In the genomic region with DNA sequence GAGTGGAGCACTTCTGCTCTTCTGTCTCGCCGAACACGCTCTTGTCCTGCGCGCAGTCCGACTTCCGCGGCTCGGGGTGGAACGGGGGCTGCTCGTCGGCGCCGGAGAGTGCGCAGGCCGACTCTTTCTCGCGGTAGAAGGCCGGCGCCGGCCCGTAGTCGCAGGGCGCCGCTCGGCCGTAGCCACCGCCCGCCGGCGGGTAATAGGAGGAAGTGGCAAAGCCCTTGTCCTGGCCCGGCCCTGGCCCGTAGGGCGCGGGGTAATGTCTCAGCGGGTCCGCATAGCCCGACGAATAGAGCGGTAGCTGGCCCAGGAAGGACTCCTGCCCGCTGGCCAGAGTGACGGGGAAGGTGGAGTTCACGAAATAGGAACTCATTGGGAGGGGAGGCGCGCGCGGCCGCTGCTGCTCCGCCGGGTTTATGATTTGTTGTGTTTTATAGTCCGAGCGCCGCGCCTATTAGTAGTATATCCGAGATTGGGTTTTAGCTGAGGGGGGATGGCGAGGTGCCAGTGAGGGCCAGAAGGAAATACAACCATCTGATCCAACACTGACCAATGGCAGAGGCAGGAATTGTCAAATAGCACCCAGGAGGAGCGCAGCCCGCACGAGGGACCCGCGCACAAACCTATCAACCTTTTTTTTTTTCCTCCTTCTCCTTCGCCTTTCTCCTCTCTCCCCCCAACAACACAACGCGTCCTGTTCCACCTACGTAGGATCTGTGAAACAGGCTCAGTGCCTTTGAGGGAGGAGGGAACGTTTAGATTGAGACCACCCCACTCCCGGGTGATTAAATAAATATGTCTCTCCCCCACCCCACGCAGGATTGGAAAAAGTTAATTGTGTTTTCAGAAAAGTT, we compare ENCODE assay signal across 8 cellular contexts. TPM values are rescaled to one million over a fixed set of nuclear protein-coding genes. Genes with fewer than 3 reads are reported as not detected.
DNase-seq lines count a peak whose midpoint lies in the region; ATAC-seq and TF ChIP-seq lines count a peak whose summit lies in the region.

No MANE protein-coding gene starts in this region.

- no peaks in the 10 kb centered on the region for H3K9me3 ChIP-seq in T-helper 17 cell (ENCODE audit: control insufficient read depth, low read length, poor library complexity, severe bottlenecking)
- H3K9me3 ChIP-seq in neuronal stem cell (replicated peaks in 1 of 2; ENCODE audit: control insufficient read depth in 2 of 2, insufficient read depth in 1 of 2, low read depth in 1 of 2, low read length in 2 of 2): peaks cover 0 to 4% of the 10 kb centered on the region in 2 donors

- no CpG with 5 or more reads among the region's 68 CpGs for WGBS in neuronal stem cell (ENCODE audit: extremely low coverage in 2 of 2, insufficient read length in 2 of 2, insufficient replicate concordance in 1 of 2), 2 donors

- no peak overlapping the region for H4K91ac ChIP-seq in neuronal stem cell (ENCODE audit: low read depth, low read length, poor library complexity)

- H3K79me1 ChIP-seq in neuronal stem cell (ENCODE audit: low read depth, low read length): no peaks in the 10 kb centered on the region

- H3K23ac ChIP-seq in neuronal stem cell (ENCODE audit: low read depth, low read length, poor library complexity): peak overlapping the region; percentile 53

- no peak overlapping the region for H3K9ac ChIP-seq in neuronal stem cell (ENCODE audit: low read depth, low read length, poor library complexity)

- no peaks in the 10 kb centered on the region for H3K36me3 ChIP-seq in neuronal stem cell (replicated peaks in 1 of 2; ENCODE audit: control insufficient read depth in 2 of 2, insufficient read depth in 2 of 2, low read length in 2 of 2)

- no peak overlapping the region for H3K27ac Mint-ChIP-seq in T-helper 17 cell

- no peak overlapping the region for H2BK15ac ChIP-seq in neuronal stem cell (ENCODE audit: low read length)

- H3K4me2 ChIP-seq in neuronal stem cell (ENCODE audit: insufficient read depth, low read length, poor library complexity, severe bottlenecking): no peak overlapping the region

- no peak overlapping the region for H3K4ac ChIP-seq in neuronal stem cell (ENCODE audit: low read length)

- no peak overlapping the region for H2BK5ac ChIP-seq in neuronal stem cell (ENCODE audit: low read length)

- CTCF ChIA-PET in AG04449 (lab: Yijun Ruan, JAX): interaction anchor here (0.6 to 2.2 kb wide), 7 partner anchors 8 to 339 kb away, joined by 3 to 8 read pairs (median 5); no protein-coding TSS in a partner anchor

- POLR2A ChIA-PET in AG04449 (lab: Yijun Ruan, JAX): interaction anchor here (0.8 to 1.3 kb wide), 5 partner anchors 10 to 46 kb away, joined by 3 to 6 read pairs (median 4); no protein-coding TSS in a partner anchor

- peaks cover 76 to 100% (median 100%) of the 10 kb centered on the region in 3 experiments for H3K27me3 ChIP-seq in neuronal stem cell (ENCODE audit: control insufficient read depth in 3 of 3, insufficient read depth in 3 of 3, low read depth in 1 of 3, low read length in 3 of 3)

- no peak for TF ChIP-seq CTCF in AG04449 (IDR thresholded peaks at IDR 0.05; ENCODE audit: insufficient read depth, low read length, missing control alignments)

- peaks cover 95% of the 10 kb centered on the region for H3K27me3 Mint-ChIP-seq in T-helper 17 cell

- no peak overlapping the region for H3K14ac ChIP-seq in neuronal stem cell (ENCODE audit: low read length)

- H3K4me3 Mint-ChIP-seq in T-helper 17 cell: peak overlapping the region; percentile 89

- ATAC-seq in GM19397 (IDR thresholded peaks at IDR 0.05; ENCODE audit: unreplicated experiment): peak; percentile 35
- peak; percentile 45 for ATAC-seq in T-helper 17 cell
- ATAC-seq in esophagus mucosa: peak; percentile 35
- no peak for ATAC-seq in HG02678 (IDR thresholded peaks at IDR 0.05; ENCODE audit: unreplicated experiment)
- ATAC-seq in GM21390 (IDR thresholded peaks at IDR 0.05; ENCODE audit: unreplicated experiment): no peak

- peaks cover 40% of the 10 kb centered on the region for H3K4me1 Mint-ChIP-seq in T-helper 17 cell

- DNase-seq in AG04449 (ENCODE audit: low read depth, low spot score) (no peak), T-helper 17 cell (no peak), neuronal stem cell (ENCODE audit: low spot score) (no peak)
- DNase-seq in stimulated activated CD4-positive, alpha-beta T cell treated with anti-CD3 and anti-CD28 coated beads, Interleukin-4, amount 100 ng/mL, for 4 hours: no peak

- H2BK12ac ChIP-seq in neuronal stem cell (ENCODE audit: low read length): no peak overlapping the region

- H3K36me3 Mint-ChIP-seq in T-helper 17 cell (ENCODE audit: low read depth): peaks cover 9% of the 10 kb centered on the region

- no peak overlapping the region for H2BK120ac ChIP-seq in neuronal stem cell (ENCODE audit: low read depth, low read length)

- H2AFZ ChIP-seq in neuronal stem cell (ENCODE audit: low read length): peak overlapping the region; percentile 17

- H4K8ac ChIP-seq in neuronal stem cell (ENCODE audit: low read depth, low read length): no peak overlapping the region

- H2AK5ac ChIP-seq in neuronal stem cell (ENCODE audit: low read depth, low read length): no peak overlapping the region

- H3K27ac ChIP-seq in neuronal stem cell (replicated peaks; ENCODE audit: low read length): no peak overlapping the region

- H3K18ac ChIP-seq in neuronal stem cell (ENCODE audit: low read length): no peak overlapping the region

- H3K4me3 ChIP-seq in AG04449 (ENCODE audit: low read depth, low read length): peak overlapping the region; percentile 76
- no peak overlapping the region for H3K4me3 ChIP-seq in neuronal stem cell (ENCODE audit: low read length in 2 of 2)

- no peaks in the 10 kb centered on the region for H3K4me1 ChIP-seq in neuronal stem cell (ENCODE audit: control insufficient read depth in 2 of 2, insufficient read depth in 1 of 2, low read depth in 1 of 2, low read length in 2 of 2)

RNA-seq across cellular contexts. Expression of a gene that starts 4.4 kb away (rescaled TPM):
- total RNA-seq in T-helper 17 cell (not detected), esophagus mucosa (0.16 TPM)
- polyA plus RNA-seq in neuronal stem cell (2013, experiment 1 of 2): not detected
- polyA plus RNA-seq in neuronal stem cell (2013, experiment 2 of 2): not detected

RNA-seq across cellular contexts. Expression of a gene that starts 6.8 kb away (rescaled TPM):
- total RNA-seq in T-helper 17 cell (not detected), esophagus mucosa (0.28 TPM)
- not detected for polyA plus RNA-seq in neuronal stem cell (2013, experiment 1 of 2)
- not detected for polyA plus RNA-seq in neuronal stem cell (2013, experiment 2 of 2)

RNA-seq across cellular contexts. Expression of a gene that starts 8.0 kb away (rescaled TPM):
- total RNA-seq in T-helper 17 cell (1 to 10 TPM; 1.7 to 4.6 TPM), esophagus mucosa (6.0 TPM)
- polyA plus RNA-seq in neuronal stem cell (2013, experiment 1 of 2): not detected
- polyA plus RNA-seq in neuronal stem cell (2013, experiment 2 of 2): not detected

RNA-seq across cellular contexts. Expression of a gene that starts 12.8 kb away (rescaled TPM):
- under 1 TPM in 1 of 2 donors, not detected in 1; 0.82 TPM for total RNA-seq in T-helper 17 cell
- total RNA-seq in esophagus mucosa: 2.1 TPM
- not detected for polyA plus RNA-seq in neuronal stem cell (2013, experiment 1 of 2)
- not detected for polyA plus RNA-seq in neuronal stem cell (2013, experiment 2 of 2)

RNA-seq across cellular contexts. Expression of a gene that starts 17.1 kb away (rescaled TPM):
- total RNA-seq in T-helper 17 cell (not detected), esophagus mucosa (not detected)
- not detected for polyA plus RNA-seq in neuronal stem cell (2013, experiment 1 of 2)
- polyA plus RNA-seq in neuronal stem cell (2013, experiment 2 of 2): not detected

Comparison
In these comparisons a context has a peak if more than half of its experiments do, and no peak if none do; other contexts are left out.
1. ATAC-seq: peak in GM19397 (single experiment), T-helper 17 cell (single experiment) and esophagus mucosa (single experiment); none in HG02678 (single experiment) and GM21390 (single experiment).